10 cellular contexts compared by ENCODE assay signal in genomic region chr3:107956991-107957467, GRCh38.
DNase-seq lines count a peak whose midpoint lies in the region; ATAC-seq and TF ChIP-seq lines count a peak whose summit lies in the region.
"Had no signal": no experiment of that assay in that cellular context is flagged by ENCODE, and none has a peak within 500 bp of the region (broad histone marks: within the 10 kb centered on the region; RNA-seq: fewer than 3 reads in every experiment).

No MANE protein-coding gene starts in this region.

- H3K9me3 Mint-ChIP-seq in CD14-positive monocyte = peaks cover 0 to 3% (median 0%) of the 10 kb centered on the region in 7 donors
- H3K9me3 Mint-ChIP-seq in activated CD8-positive, alpha-beta T cell treated with anti-CD3 and anti-CD28 coated beads, Interleukin-2, amount 10 ng/mL, durations not matched to agents 7 days and 5 days (ENCODE audit: insufficient read depth) = peaks cover 3% of the 10 kb centered on the region

- peak overlapping the region in 1 of 7 donors; percentile 55 for H3K27ac Mint-ChIP-seq in CD14-positive monocyte
- no peak overlapping the region for H3K27ac Mint-ChIP-seq in activated CD8-positive, alpha-beta T cell treated with anti-CD3 and anti-CD28 coated beads, Interleukin-2, amount 10 ng/mL, durations not matched to agents 7 days and 5 days

- POLR2A ChIA-PET in activated CD8-positive, alpha-beta T cell treated with anti-CD3 and anti-CD28 coated beads, Interleukin-2, amount 10 ng/mL, durations not matched to agents 7 days and 5 days (lab: Charles Lee) = no interaction called here

- H3K27ac ChIP-seq in tibial artery = peak overlapping the region; percentile 81 to 90

- H3K27me3 ChIP-seq in tibial artery = no peaks in the 10 kb centered on the region

- peak overlapping the region in 1 of 2 donors; percentile 49 for H3K4me3 Mint-ChIP-seq in CD14-positive monocyte
- no peak overlapping the region for H3K4me3 Mint-ChIP-seq in activated CD8-positive, alpha-beta T cell treated with anti-CD3 and anti-CD28 coated beads, Interleukin-2, amount 10 ng/mL, durations not matched to agents 7 days and 5 days

- H3K4me3 ChIP-seq in fibroblast of mammary gland (ENCODE audit: control insufficient read depth, low read depth, low read length) = peak overlapping the region; percentile 31
- H3K4me3 ChIP-seq in tibial artery = peak overlapping the region; percentile 37 to 42

- peak; percentile 84 for DNase-seq in RPMI7951 (ENCODE audit: low read depth)
- DNase-seq in fibroblast of mammary gland (ENCODE audit: low read depth) = peak; percentile 97
- peak; percentile 21 for DNase-seq in myocyte (ENCODE audit: low read depth)
- peak; percentile 93 to 95 for DNase-seq in tibial artery
- no peak for DNase-seq in CD14-positive monocyte (ENCODE audit: low spot score)
- no peak for DNase-seq in NCI-H2029 (lab: John Stamatoyannopoulos, UW)
- DNase-seq in activated CD8-positive, alpha-beta T cell treated with anti-CD3 and anti-CD28 coated beads, Interleukin-2, amount 10 ng/mL, durations not matched to agents 7 days and 5 days = no peak
- no peak for DNase-seq in NCI-H526 treated with DMSO at 0.1 percent for 48 hours (lab: John Stamatoyannopoulos, UW)
- DNase-seq: stimulated activated CD4-positive, alpha-beta T cell treated with anti-CD3 and anti-CD28 coated beads, Interleukin-4, amount 100 ng/mL, for 24 hours had no signal

- peaks cover 0 to 4% (median 4%) of the 10 kb centered on the region in 3 donors for H3K27me3 Mint-ChIP-seq in CD14-positive monocyte (ENCODE audit: low read depth in 3 of 3)
- peaks cover 6% of the 10 kb centered on the region for H3K27me3 Mint-ChIP-seq in activated CD8-positive, alpha-beta T cell treated with anti-CD3 and anti-CD28 coated beads, Interleukin-2, amount 10 ng/mL, durations not matched to agents 7 days and 5 days (ENCODE audit: low read depth)

- intact Hi-C loops in tibial artery (cut with DNase I; ENCODE audit: low total_unique reads) = no loop called here
- intact Hi-C loops in CD14-positive monocyte (cut with micrococcal nuclease) = no loop called here

- H3K4me1 Mint-ChIP-seq in CD14-positive monocyte = peaks cover 19% of the 10 kb centered on the region
- H3K4me1 Mint-ChIP-seq in activated CD8-positive, alpha-beta T cell treated with anti-CD3 and anti-CD28 coated beads, Interleukin-2, amount 10 ng/mL, durations not matched to agents 7 days and 5 days (ENCODE audit: low read depth) = peaks cover 27% of the 10 kb centered on the region

- H3K36me3 Mint-ChIP-seq in CD14-positive monocyte = no peaks in the 10 kb centered on the region
- no peaks in the 10 kb centered on the region for H3K36me3 Mint-ChIP-seq in activated CD8-positive, alpha-beta T cell treated with anti-CD3 and anti-CD28 coated beads, Interleukin-2, amount 10 ng/mL, durations not matched to agents 7 days and 5 days (ENCODE audit: low read depth)

- H3K36me3 ChIP-seq in tibial artery = no peaks in the 10 kb centered on the region

- ATAC-seq in activated CD8-positive, alpha-beta T cell treated with anti-CD3 and anti-CD28 coated beads, Interleukin-2, amount 10 ng/mL, durations not matched to agents 7 days and 5 days = no peak
- ATAC-seq: HCT116 had no signal

- H3K4me1 ChIP-seq in tibial artery = peaks cover 0 to 24% (median 18%) of the 10 kb centered on the region in 4 donors

- CTCF ChIA-PET in activated CD8-positive, alpha-beta T cell treated with anti-CD3 and anti-CD28 coated beads, Interleukin-2, amount 10 ng/mL, durations not matched to agents 7 days and 5 days (lab: Charles Lee) = interaction anchor here (1.0 to 2.1 kb wide), 2 partner anchors 12 to 29 kb away, joined by 3 to 8 read pairs; no protein-coding TSS in a partner anchor

- H3K9me3 ChIP-seq in tibial artery = no peaks in the 10 kb centered on the region

- TF ChIP-seq CTCF in fibroblast of mammary gland (conservative IDR thresholded peaks at IDR 0.05; ENCODE audit: control insufficient read depth, insufficient read depth, low read depth, low read length) = no peak
- TF ChIP-seq CTCF in tibial artery (IDR thresholded peaks at IDR 0.05) = no peak
- no peak for TF ChIP-seq CTCF in CD14-positive monocyte (IDR thresholded peaks at IDR 0.05)

Comparison
In these comparisons a context has a peak if more than half of its experiments do, and no peak if none do; other contexts are left out.
1. DNase-seq: peak in RPMI7951 (single experiment), fibroblast of mammary gland (single experiment), myocyte (single experiment) and tibial artery (2 of 2); none in CD14-positive monocyte (single experiment), NCI-H2029 (single experiment), activated CD8-positive, alpha-beta T cell treated with anti-CD3 and anti-CD28 coated beads, Interleukin-2, amount 10 ng/mL, durations not matched to agents 7 days and 5 days (single experiment) and NCI-H526 treated with DMSO at 0.1 percent for 48 hours (single experiment).